ENCODE assay signal across 1 cellular context in genomic region chr9:112496074-112496722, GRCh38.
TF ChIP-seq lines count a peak whose summit lies in the region.

No MANE protein-coding gene starts in this region.

TF ChIP-seq in HepG2, 621 proteins besides CTCF, POLR2A, EP300 and RAD21 (continued from another document and continues in another):
- TF ChIP-seq, protein P1, sequence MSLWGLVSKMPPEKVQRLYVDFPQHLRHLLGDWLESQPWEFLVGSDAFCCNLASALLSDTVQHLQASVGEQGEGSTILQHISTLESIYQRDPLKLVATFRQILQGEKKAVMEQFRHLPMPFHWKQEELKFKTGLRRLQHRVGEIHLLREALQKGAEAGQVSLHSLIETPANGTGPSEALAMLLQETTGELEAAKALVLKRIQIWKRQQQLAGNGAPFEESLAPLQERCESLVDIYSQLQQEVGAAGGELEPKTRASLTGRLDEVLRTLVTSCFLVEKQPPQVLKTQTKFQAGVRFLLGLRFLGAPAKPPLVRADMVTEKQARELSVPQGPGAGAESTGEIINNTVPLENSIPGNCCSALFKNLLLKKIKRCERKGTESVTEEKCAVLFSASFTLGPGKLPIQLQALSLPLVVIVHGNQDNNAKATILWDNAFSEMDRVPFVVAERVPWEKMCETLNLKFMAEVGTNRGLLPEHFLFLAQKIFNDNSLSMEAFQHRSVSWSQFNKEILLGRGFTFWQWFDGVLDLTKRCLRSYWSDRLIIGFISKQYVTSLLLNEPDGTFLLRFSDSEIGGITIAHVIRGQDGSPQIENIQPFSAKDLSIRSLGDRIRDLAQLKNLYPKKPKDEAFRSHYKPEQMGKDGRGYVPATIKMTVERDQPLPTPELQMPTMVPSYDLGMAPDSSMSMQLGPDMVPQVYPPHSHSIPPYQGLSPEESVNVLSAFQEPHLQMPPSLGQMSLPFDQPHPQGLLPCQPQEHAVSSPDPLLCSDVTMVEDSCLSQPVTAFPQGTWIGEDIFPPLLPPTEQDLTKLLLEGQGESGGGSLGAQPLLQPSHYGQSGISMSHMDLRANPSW (CRISPR knock-in tag; IDR thresholded peaks at IDR 0.05; ENCODE audit: borderline replicate concordance), result no peak
- TF ChIP-seq PREB (CRISPR knock-in tag; IDR thresholded peaks at IDR 0.05) (no peak), ZBTB7B (CRISPR knock-in tag; IDR thresholded peaks at IDR 0.05) (peak; percentile 32; the same call in 1 of the 2 replicates), ZNF510 (CRISPR knock-in tag; IDR thresholded peaks at IDR 0.05; ENCODE audit: low read depth) (no peak), NFIC (IDR thresholded peaks at IDR 0.05; ENCODE audit: low read length) (peak; percentile 78), ZNF891 (CRISPR knock-in tag; IDR thresholded peaks at IDR 0.05) (no peak), ZNF772 (CRISPR knock-in tag; IDR thresholded peaks at IDR 0.05) (no peak), ZNF724P (CRISPR knock-in tag; IDR thresholded peaks at IDR 0.05; ENCODE audit: borderline replicate concordance) (no peak), ZNF7 (CRISPR knock-in tag; IDR thresholded peaks at IDR 0.05) (no peak), PITX1 (CRISPR knock-in tag; IDR thresholded peaks at IDR 0.05) (no peak), ZNF234 (CRISPR knock-in tag; conservative IDR thresholded peaks at IDR 0.05) (no peak), ZNF264 (CRISPR knock-in tag; IDR thresholded peaks at IDR 0.05) (0 out of 2 replicates have a peak, but pooled peaks have one; percentile 17), PAWR (CRISPR knock-in tag; IDR thresholded peaks at IDR 0.05; ENCODE audit: borderline replicate concordance) (no peak), HOXA9 (CRISPR knock-in tag; IDR thresholded peaks at IDR 0.05; ENCODE audit: borderline replicate concordance) (no peak), CERS6 (CRISPR knock-in tag; IDR thresholded peaks at IDR 0.05) (no peak), KLF6 (CRISPR knock-in tag; IDR thresholded peaks at IDR 0.05) (no peak), ATF1 (CRISPR knock-in tag; IDR thresholded peaks at IDR 0.05) (no peak), PRMT3 (CRISPR knock-in tag; IDR thresholded peaks at IDR 0.05; ENCODE audit: borderline replicate concordance, low read depth) (no peak), HOXA7 (CRISPR knock-in tag; IDR thresholded peaks at IDR 0.05) (no peak), FIP1L1 (IDR thresholded peaks at IDR 0.05; ENCODE audit: borderline replicate concordance, insufficient read depth, low read depth, low read length) (no peak), ZNF749 (CRISPR knock-in tag; IDR thresholded peaks at IDR 0.05; ENCODE audit: borderline replicate concordance) (no peak), CHCHD3 (CRISPR knock-in tag; IDR thresholded peaks at IDR 0.05) (no peak), MIER2 (CRISPR knock-in tag; IDR thresholded peaks at IDR 0.05) (no peak), ZNF639 (CRISPR knock-in tag; conservative IDR thresholded peaks at IDR 0.05) (0 out of 2 replicates have a peak, but pooled peaks have one; percentile 19), ZBTB1 (CRISPR knock-in tag; IDR thresholded peaks at IDR 0.05; ENCODE audit: borderline replicate concordance) (no peak), ZNF281 (CRISPR knock-in tag; IDR thresholded peaks at IDR 0.05; ENCODE audit: borderline replicate concordance) (no peak), HDAC2 (CRISPR knock-in tag; IDR thresholded peaks at IDR 0.05) (peak; percentile 57; the same call in 1 of the 2 replicates), ZFP41 (CRISPR knock-in tag; IDR thresholded peaks at IDR 0.05; ENCODE audit: borderline replicate concordance) (no peak), ZHX2 (IDR thresholded peaks at IDR 0.05; ENCODE audit: low read depth) (no peak), ZHX2 (CRISPR knock-in tag; IDR thresholded peaks at IDR 0.05; ENCODE audit: borderline replicate concordance) (no peak), ZNF572 (CRISPR knock-in tag; IDR thresholded peaks at IDR 0.05) (no peak), HDAC6 (IDR thresholded peaks at IDR 0.05; ENCODE audit: low read depth, low read length) (no peak), TEAD3 (CRISPR knock-in tag; optimal IDR thresholded peaks at IDR 0.05; ENCODE audit: borderline replicate concordance) (peak; percentile 16), ERF (CRISPR knock-in tag; IDR thresholded peaks at IDR 0.05) (no peak), ZC3H13 (CRISPR knock-in tag; IDR thresholded peaks at IDR 0.05) (no peak)
- TF ChIP-seq, protein P2, sequence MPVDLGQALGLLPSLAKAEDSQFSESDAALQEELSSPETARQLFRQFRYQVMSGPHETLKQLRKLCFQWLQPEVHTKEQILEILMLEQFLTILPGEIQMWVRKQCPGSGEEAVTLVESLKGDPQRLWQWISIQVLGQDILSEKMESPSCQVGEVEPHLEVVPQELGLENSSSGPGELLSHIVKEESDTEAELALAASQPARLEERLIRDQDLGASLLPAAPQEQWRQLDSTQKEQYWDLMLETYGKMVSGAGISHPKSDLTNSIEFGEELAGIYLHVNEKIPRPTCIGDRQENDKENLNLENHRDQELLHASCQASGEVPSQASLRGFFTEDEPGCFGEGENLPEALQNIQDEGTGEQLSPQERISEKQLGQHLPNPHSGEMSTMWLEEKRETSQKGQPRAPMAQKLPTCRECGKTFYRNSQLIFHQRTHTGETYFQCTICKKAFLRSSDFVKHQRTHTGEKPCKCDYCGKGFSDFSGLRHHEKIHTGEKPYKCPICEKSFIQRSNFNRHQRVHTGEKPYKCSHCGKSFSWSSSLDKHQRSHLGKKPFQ (CRISPR knock-in tag; IDR thresholded peaks at IDR 0.05; ENCODE audit: insufficient replicate concordance), result no peak
- TF ChIP-seq, protein P3, sequence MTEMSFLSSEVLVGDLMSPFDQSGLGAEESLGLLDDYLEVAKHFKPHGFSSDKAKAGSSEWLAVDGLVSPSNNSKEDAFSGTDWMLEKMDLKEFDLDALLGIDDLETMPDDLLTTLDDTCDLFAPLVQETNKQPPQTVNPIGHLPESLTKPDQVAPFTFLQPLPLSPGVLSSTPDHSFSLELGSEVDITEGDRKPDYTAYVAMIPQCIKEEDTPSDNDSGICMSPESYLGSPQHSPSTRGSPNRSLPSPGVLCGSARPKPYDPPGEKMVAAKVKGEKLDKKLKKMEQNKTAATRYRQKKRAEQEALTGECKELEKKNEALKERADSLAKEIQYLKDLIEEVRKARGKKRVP (CRISPR knock-in tag; IDR thresholded peaks at IDR 0.05), result no peak
- TF ChIP-seq, protein P4, sequence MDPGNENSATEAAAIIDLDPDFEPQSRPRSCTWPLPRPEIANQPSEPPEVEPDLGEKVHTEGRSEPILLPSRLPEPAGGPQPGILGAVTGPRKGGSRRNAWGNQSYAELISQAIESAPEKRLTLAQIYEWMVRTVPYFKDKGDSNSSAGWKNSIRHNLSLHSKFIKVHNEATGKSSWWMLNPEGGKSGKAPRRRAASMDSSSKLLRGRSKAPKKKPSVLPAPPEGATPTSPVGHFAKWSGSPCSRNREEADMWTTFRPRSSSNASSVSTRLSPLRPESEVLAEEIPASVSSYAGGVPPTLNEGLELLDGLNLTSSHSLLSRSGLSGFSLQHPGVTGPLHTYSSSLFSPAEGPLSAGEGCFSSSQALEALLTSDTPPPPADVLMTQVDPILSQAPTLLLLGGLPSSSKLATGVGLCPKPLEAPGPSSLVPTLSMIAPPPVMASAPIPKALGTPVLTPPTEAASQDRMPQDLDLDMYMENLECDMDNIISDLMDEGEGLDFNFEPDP (CRISPR knock-in tag; conservative IDR thresholded peaks at IDR 0.05), result no peak
- TF ChIP-seq, protein P5, sequence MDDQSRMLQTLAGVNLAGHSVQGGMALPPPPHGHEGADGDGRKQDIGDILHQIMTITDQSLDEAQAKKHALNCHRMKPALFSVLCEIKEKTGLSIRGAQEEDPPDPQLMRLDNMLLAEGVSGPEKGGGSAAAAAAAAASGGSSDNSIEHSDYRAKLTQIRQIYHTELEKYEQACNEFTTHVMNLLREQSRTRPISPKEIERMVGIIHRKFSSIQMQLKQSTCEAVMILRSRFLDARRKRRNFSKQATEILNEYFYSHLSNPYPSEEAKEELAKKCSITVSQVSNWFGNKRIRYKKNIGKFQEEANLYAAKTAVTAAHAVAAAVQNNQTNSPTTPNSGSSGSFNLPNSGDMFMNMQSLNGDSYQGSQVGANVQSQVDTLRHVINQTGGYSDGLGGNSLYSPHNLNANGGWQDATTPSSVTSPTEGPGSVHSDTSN (CRISPR knock-in tag; IDR thresholded peaks at IDR 0.05; ENCODE audit: borderline replicate concordance), result no peak
